1 cellular context compared by ENCODE assay signal in the genomic region with DNA sequence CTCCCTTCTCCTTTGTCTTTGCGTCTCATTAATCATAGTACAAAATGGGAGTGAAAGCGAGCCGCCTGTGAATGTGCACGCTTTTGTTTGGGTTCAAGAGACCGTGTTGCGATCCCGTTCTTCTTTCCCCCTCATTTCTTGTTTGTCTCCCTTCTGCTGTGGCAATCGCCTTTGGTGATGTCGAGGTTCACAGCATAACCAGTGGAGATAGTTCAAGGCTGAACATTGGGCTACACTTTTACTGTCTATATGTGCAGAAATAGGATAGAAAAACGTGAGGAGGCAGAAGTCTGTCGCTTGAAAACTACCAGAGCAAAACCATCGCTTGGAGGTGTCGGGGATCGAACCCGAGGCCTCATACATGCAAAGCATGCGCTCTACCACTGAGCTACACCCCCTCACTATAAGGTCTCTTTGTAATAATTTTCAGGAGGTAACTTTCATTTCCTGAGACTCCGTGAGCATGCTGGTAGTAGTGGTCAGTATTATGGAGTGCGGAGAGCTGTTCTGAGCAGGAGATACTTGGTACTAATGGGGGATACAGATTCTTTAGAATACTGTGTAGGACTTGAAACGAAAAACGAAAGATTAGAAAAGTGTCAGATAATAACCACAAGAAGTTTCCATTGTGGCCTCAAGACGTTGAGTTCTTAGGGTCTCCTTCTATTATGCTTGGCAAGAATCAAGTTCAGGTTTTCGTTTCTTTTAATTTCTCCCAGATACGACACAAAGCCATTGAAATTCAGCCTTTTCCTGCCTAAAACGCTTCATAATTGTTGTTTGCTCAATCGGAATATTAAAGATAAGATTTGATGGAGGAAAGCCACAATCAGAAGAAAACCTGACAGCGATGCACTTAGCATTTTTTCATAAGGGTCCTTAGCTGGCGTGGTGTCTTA.
A peak's percentile ranks its signal among the peaks of the same experiment; 100 is the strongest.
TF ChIP-seq lines count a peak whose summit lies in the region.

No MANE protein-coding gene starts in this region.

TF ChIP-seq in K562, 482 proteins besides CTCF, POLR2A, EP300 and RAD21 (continued from another document):
- TF ChIP-seq TOE1 (IDR thresholded peaks at IDR 0.05; ENCODE audit: borderline replicate concordance) = no peak; the same call in 1 of the 2 replicates
- 0 out of 2 replicates have a peak, but pooled peaks have one; percentile 52 for TF ChIP-seq TOE1 (CRISPR knock-in tag; IDR thresholded peaks at IDR 0.05; ENCODE audit: borderline replicate concordance, low read depth)
- no peak for TF ChIP-seq DIDO1 (tag; IDR thresholded peaks at IDR 0.05; ENCODE audit: low read depth)
- TF ChIP-seq FOXJ3 (CRISPR knock-in tag; IDR thresholded peaks at IDR 0.05) = no peak
- no peak for TF ChIP-seq FOXM1 (IDR thresholded peaks at IDR 0.05; ENCODE audit: low read depth)
- 0 out of 2 replicates have a peak, but pooled peaks have one; percentile 57 for TF ChIP-seq FOXM1 (CRISPR knock-in tag; IDR thresholded peaks at IDR 0.05; ENCODE audit: low read depth)
- TF ChIP-seq TBL1XR1 (IDR thresholded peaks at IDR 0.05; ENCODE audit: low read length in 2 of 2) = peak; percentile 66 to 98
- peak; percentile 77; the same call in 1 of the 2 replicates for TF ChIP-seq RFX5 (IDR thresholded peaks at IDR 0.05; ENCODE audit: low read depth, low read length)
- TF ChIP-seq RCOR1 (IDR thresholded peaks at IDR 0.05; ENCODE audit: borderline replicate concordance in 1 of 2, low read depth in 2 of 2, low read length in 2 of 2) = peak in 1 of 2 experiments; percentile 89; a peak in 2 of 4 replicates
- TF ChIP-seq CHD2 (IDR thresholded peaks at IDR 0.05; ENCODE audit: low read depth, low read length) = peak; percentile 33; the same call in 1 of the 2 replicates
- 0 out of 4 replicates have a peak, but pooled peaks of 1 of the 2 experiments have one; percentile 58 for TF ChIP-seq ARNT (IDR thresholded peaks at IDR 0.05)
- TF ChIP-seq DPF2 (IDR thresholded peaks at IDR 0.05) = 0 out of 2 replicates have a peak, but pooled peaks have one; percentile 34
- no peak for TF ChIP-seq CEBPG (CRISPR knock-in tag; IDR thresholded peaks at IDR 0.05)
- peak in 1 of 2 experiments; percentile 30; a peak in 1 of 4 replicates for TF ChIP-seq CEBPG (tag; conservative IDR thresholded peaks at IDR 0.05 in 1 of 2, IDR thresholded peaks at IDR 0.05 in 1 of 2)
- peak; percentile 58; the same call in 1 of the 2 replicates for TF ChIP-seq SOX6 (IDR thresholded peaks at IDR 0.05)
- peak; percentile 68 for TF ChIP-seq MTA1 (IDR thresholded peaks at IDR 0.05; ENCODE audit: borderline replicate concordance)
- TF ChIP-seq HNRNPLL (IDR thresholded peaks at IDR 0.05; ENCODE audit: low read depth, low read length, poor library complexity, severe bottlenecking) = peak; percentile 19
- TF ChIP-seq NFE2 (IDR thresholded peaks at IDR 0.05; ENCODE audit: low read depth) = 0 out of 2 replicates have a peak, but pooled peaks have one; percentile 17
- TF ChIP-seq NFIC (IDR thresholded peaks at IDR 0.05) = peak; percentile 65
- TF ChIP-seq, protein P1, sequence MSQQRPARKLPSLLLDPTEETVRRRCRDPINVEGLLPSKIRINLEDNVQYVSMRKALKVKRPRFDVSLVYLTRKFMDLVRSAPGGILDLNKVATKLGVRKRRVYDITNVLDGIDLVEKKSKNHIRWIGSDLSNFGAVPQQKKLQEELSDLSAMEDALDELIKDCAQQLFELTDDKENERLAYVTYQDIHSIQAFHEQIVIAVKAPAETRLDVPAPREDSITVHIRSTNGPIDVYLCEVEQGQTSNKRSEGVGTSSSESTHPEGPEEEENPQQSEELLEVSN (IDR thresholded peaks at IDR 0.05; ENCODE audit: borderline replicate concordance in 1 of 2, extremely low read depth in 1 of 2, insufficient read depth in 1 of 2, insufficient read length in 1 of 2, low read depth in 1 of 2, low read length in 1 of 2, poor library complexity in 1 of 2, severe bottlenecking in 1 of 2) = peak in 1 of 2 experiments; percentile 49
- TF ChIP-seq, protein P2, sequence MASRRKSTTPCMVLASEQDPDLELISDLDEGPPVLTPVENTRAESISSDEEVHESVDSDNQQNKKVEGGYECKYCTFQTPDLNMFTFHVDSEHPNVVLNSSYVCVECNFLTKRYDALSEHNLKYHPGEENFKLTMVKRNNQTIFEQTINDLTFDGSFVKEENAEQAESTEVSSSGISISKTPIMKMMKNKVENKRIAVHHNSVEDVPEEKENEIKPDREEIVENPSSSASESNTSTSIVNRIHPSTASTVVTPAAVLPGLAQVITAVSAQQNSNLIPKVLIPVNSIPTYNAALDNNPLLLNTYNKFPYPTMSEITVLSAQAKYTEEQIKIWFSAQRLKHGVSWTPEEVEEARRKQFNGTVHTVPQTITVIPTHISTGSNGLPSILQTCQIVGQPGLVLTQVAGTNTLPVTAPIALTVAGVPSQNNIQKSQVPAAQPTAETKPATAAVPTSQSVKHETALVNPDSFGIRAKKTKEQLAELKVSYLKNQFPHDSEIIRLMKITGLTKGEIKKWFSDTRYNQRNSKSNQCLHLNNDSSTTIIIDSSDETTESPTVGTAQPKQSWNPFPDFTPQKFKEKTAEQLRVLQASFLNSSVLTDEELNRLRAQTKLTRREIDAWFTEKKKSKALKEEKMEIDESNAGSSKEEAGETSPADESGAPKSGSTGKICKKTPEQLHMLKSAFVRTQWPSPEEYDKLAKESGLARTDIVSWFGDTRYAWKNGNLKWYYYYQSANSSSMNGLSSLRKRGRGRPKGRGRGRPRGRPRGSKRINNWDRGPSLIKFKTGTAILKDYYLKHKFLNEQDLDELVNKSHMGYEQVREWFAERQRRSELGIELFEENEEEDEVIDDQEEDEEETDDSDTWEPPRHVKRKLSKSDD (conservative IDR thresholded peaks at IDR 0.05; ENCODE audit: low read length) = peak; percentile 63; the same call in 1 of the 2 replicates
- no peak for TF ChIP-seq NR4A1 (CRISPR knock-in tag; IDR thresholded peaks at IDR 0.05)
- TF ChIP-seq NR4A1 (tag; IDR thresholded peaks at IDR 0.05) = 0 out of 2 replicates have a peak, but pooled peaks have one; percentile 55
- peak; percentile 97 for TF ChIP-seq TBP (optimal IDR thresholded peaks at IDR 0.05; ENCODE audit: low read depth, low read length)
- TF ChIP-seq, protein P3, sequence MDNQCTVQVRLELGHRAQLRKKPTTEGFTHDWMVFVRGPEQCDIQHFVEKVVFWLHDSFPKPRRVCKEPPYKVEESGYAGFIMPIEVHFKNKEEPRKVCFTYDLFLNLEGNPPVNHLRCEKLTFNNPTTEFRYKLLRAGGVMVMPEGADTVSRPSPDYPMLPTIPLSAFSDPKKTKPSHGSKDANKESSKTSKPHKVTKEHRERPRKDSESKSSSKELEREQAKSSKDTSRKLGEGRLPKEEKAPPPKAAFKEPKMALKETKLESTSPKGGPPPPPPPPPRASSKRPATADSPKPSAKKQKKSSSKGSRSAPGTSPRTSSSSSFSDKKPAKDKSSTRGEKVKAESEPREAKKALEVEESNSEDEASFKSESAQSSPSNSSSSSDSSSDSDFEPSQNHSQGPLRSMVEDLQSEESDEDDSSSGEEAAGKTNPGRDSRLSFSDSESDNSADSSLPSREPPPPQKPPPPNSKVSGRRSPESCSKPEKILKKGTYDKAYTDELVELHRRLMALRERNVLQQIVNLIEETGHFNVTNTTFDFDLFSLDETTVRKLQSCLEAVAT (IDR thresholded peaks at IDR 0.05) = 0 out of 4 replicates have a peak, but pooled peaks of 1 of the 2 experiments have one; percentile 14
- TF ChIP-seq GATA2 (CRISPR knock-in tag; IDR thresholded peaks at IDR 0.05) = 0 out of 2 replicates have a peak, but pooled peaks have one; percentile 6
- 0 out of 4 replicates have a peak, but pooled peaks of 1 of the 2 experiments have one; percentile 3 for TF ChIP-seq ETV6 (IDR thresholded peaks at IDR 0.05; ENCODE audit: borderline replicate concordance in 1 of 2, low read depth in 2 of 2, low read length in 1 of 2)
- no peak for TF ChIP-seq ETV6 (CRISPR knock-in tag; IDR thresholded peaks at IDR 0.05; ENCODE audit: borderline replicate concordance)
- TF ChIP-seq, protein P4, sequence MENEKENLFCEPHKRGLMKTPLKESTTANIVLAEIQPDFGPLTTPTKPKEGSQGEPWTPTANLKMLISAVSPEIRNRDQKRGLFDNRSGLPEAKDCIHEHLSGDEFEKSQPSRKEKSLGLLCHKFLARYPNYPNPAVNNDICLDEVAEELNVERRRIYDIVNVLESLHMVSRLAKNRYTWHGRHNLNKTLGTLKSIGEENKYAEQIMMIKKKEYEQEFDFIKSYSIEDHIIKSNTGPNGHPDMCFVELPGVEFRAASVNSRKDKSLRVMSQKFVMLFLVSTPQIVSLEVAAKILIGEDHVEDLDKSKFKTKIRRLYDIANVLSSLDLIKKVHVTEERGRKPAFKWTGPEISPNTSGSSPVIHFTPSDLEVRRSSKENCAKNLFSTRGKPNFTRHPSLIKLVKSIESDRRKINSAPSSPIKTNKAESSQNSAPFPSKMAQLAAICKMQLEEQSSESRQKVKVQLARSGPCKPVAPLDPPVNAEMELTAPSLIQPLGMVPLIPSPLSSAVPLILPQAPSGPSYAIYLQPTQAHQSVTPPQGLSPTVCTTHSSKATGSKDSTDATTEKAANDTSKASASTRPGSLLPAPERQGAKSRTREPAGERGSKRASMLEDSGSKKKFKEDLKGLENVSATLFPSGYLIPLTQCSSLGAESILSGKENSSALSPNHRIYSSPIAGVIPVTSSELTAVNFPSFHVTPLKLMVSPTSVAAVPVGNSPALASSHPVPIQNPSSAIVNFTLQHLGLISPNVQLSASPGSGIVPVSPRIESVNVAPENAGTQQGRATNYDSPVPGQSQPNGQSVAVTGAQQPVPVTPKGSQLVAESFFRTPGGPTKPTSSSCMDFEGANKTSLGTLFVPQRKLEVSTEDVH (IDR thresholded peaks at IDR 0.05; ENCODE audit: low read depth, partially characterized antibody) = no peak
- peak; percentile 37; the same call in 1 of the 2 replicates for TF ChIP-seq GATAD2A (IDR thresholded peaks at IDR 0.05)
- TF ChIP-seq HDAC8 (tag; IDR thresholded peaks at IDR 0.05) = 0 out of 2 replicates have a peak, but pooled peaks have one; percentile 57
- no peak for TF ChIP-seq ZNF408 (CRISPR knock-in tag; IDR thresholded peaks at IDR 0.05; ENCODE audit: low read depth)
- TF ChIP-seq ZNF584 (CRISPR knock-in tag; IDR thresholded peaks at IDR 0.05; ENCODE audit: low read depth) = 0 out of 2 replicates have a peak, but pooled peaks have one; percentile 66
- TF ChIP-seq RBM22 (IDR thresholded peaks at IDR 0.05; ENCODE audit: low read depth, low read length, poor library complexity, severe bottlenecking) = peak; percentile 37
- TF ChIP-seq, protein P5, sequence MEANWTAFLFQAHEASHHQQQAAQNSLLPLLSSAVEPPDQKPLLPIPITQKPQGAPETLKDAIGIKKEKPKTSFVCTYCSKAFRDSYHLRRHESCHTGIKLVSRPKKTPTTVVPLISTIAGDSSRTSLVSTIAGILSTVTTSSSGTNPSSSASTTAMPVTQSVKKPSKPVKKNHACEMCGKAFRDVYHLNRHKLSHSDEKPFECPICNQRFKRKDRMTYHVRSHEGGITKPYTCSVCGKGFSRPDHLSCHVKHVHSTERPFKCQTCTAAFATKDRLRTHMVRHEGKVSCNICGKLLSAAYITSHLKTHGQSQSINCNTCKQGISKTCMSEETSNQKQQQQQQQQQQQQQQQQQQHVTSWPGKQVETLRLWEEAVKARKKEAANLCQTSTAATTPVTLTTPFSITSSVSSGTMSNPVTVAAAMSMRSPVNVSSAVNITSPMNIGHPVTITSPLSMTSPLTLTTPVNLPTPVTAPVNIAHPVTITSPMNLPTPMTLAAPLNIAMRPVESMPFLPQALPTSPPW (CRISPR knock-in tag; IDR thresholded peaks at IDR 0.05) = peak; percentile 24
- TF ChIP-seq, protein P6, sequence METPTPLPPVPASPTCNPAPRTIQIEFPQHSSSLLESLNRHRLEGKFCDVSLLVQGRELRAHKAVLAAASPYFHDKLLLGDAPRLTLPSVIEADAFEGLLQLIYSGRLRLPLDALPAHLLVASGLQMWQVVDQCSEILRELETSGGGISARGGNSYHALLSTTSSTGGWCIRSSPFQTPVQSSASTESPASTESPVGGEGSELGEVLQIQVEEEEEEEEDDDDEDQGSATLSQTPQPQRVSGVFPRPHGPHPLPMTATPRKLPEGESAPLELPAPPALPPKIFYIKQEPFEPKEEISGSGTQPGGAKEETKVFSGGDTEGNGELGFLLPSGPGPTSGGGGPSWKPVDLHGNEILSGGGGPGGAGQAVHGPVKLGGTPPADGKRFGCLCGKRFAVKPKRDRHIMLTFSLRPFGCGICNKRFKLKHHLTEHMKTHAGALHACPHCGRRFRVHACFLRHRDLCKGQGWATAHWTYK (CRISPR knock-in tag; IDR thresholded peaks at IDR 0.05) = no peak
- TF ChIP-seq FOXK2 (conservative IDR thresholded peaks at IDR 0.05 in 1 of 2, IDR thresholded peaks at IDR 0.05 in 1 of 2; ENCODE audit: low read depth in 2 of 2) = peak in 1 of 2 experiments; percentile 75; a peak in 2 of 4 replicates
- TF ChIP-seq LCOR (CRISPR knock-in tag; IDR thresholded peaks at IDR 0.05) = peak; percentile 77; the same call in 1 of the 2 replicates
- 0 out of 2 replicates have a peak, but pooled peaks have one; percentile 55 for TF ChIP-seq ZNF12 (CRISPR knock-in tag; IDR thresholded peaks at IDR 0.05)
- peak; percentile 35; the same call in 1 of the 2 replicates for TF ChIP-seq PML (IDR thresholded peaks at IDR 0.05; ENCODE audit: low read length)
